In the genomic region with DNA sequence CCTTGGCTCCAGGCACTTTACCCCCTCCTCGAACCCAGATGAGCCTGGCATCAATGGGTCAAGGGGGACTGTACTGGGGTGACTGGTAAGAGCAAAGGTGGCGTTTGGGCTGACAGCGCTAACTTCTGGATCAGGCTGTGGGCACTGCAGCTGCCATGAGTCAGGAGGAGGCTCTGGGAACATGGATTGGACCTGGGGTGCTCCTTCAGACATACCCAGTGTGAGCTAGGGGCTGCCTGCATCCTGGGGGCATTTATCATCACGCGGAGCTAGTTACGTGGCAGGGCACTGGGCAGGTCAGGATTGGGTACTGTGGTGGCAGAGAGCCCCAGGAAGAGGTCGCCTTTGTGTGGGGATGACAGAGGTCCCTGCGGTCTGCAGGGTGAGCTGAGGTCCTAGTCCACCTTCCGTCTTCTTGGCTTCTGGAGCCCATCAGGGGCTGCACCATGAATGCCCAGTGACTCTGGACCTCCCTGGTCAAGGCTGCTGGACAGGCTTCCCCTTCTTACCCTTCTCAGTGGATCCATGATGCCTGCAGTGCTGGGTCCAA, we compare ENCODE assay signal across 1 cellular context.
TF ChIP-seq lines count a peak whose summit lies in the region.

No MANE protein-coding gene starts in this region.

TF ChIP-seq in IMR-90, 13 proteins besides CTCF, POLR2A, EP300 and RAD21:
- TF ChIP-seq RCOR1 (IDR thresholded peaks at IDR 0.05; ENCODE audit: insufficient replicate concordance, low read length) (no peak), SMC3 (IDR thresholded peaks at IDR 0.05; ENCODE audit: low read depth, low read length) (no peak), FOS (IDR thresholded peaks at IDR 0.05; ENCODE audit: low read depth, low read length) (no peak), MAZ (IDR thresholded peaks at IDR 0.05; ENCODE audit: borderline replicate concordance, low read depth, low read length) (no peak), BHLHE40 (IDR thresholded peaks at IDR 0.05; ENCODE audit: low read depth, low read length) (no peak), CEBPB (IDR thresholded peaks at IDR 0.05; ENCODE audit: low read depth, low read length) (no peak), CHD1 (IDR thresholded peaks at IDR 0.05; ENCODE audit: low read depth, low read length) (no peak), MAFK (IDR thresholded peaks at IDR 0.05; ENCODE audit: low read depth, low read length) (no peak), MXI1 (IDR thresholded peaks at IDR 0.05; ENCODE audit: borderline replicate concordance, low read depth, low read length) (no peak), NFE2L2 (IDR thresholded peaks at IDR 0.05; ENCODE audit: low read depth, low read length) (no peak), RFX5 (IDR thresholded peaks at IDR 0.05; ENCODE audit: low read depth, low read length) (no peak)
- TF ChIP-seq, protein P1, sequence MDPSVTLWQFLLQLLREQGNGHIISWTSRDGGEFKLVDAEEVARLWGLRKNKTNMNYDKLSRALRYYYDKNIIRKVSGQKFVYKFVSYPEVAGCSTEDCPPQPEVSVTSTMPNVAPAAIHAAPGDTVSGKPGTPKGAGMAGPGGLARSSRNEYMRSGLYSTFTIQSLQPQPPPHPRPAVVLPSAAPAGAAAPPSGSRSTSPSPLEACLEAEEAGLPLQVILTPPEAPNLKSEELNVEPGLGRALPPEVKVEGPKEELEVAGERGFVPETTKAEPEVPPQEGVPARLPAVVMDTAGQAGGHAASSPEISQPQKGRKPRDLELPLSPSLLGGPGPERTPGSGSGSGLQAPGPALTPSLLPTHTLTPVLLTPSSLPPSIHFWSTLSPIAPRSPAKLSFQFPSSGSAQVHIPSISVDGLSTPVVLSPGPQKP (IDR thresholded peaks at IDR 0.05; ENCODE audit: borderline replicate concordance, low read depth, low read length): no peak
- TF ChIP-seq, protein P2, sequence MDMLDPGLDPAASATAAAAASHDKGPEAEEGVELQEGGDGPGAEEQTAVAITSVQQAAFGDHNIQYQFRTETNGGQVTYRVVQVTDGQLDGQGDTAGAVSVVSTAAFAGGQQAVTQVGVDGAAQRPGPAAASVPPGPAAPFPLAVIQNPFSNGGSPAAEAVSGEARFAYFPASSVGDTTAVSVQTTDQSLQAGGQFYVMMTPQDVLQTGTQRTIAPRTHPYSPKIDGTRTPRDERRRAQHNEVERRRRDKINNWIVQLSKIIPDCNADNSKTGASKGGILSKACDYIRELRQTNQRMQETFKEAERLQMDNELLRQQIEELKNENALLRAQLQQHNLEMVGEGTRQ (IDR thresholded peaks at IDR 0.05; ENCODE audit: low read depth, low read length): no peak
TF ChIP-seq in IMR-90: peak in this region for 0.
